In genomic region chr12:24739094-24739779, GRCh38 we compare ENCODE assay signal across 22 cellular contexts.
DNase-seq lines count a peak whose midpoint lies in the region; ATAC-seq, FAIRE-seq and TF ChIP-seq lines count a peak whose summit lies in the region.
"Had no signal": no experiment of that assay in that cellular context is flagged by ENCODE, and none has a peak within 500 bp of the region (broad histone marks: within the 10 kb centered on the region; RNA-seq: fewer than 3 reads in every experiment).

No MANE protein-coding gene starts in this region.

- H3K4me1 ChIP-seq in kidney (ENCODE audit: control insufficient read depth in 1 of 2, insufficient read depth in 1 of 2, low read depth in 1 of 2, low read length in 2 of 2) (no peaks in the 10 kb centered on the region), GM23338 (ENCODE audit: insufficient read depth) (peaks cover 4% of the 10 kb centered on the region; the same call in 1 of the 2 replicates)

- no peak overlapping the region for H2AFZ ChIP-seq in GM23338

- H3K27ac Mint-ChIP-seq in natural killer cell treated with Interleukin-12 subunit alpha and Interleukin-12 subunit beta and Interleukin-15 and Interleukin-18, amount 100 ng/mL, for 72 hours, result peak overlapping the region; percentile 27 to 82
- H3K27ac Mint-ChIP-seq in natural killer cell (no peak overlapping the region), GM23338 (no peak overlapping the region)
- H3K27ac Mint-ChIP-seq: B cell had no signal

- H3K27me3 Mint-ChIP-seq in natural killer cell treated with Interleukin-12 subunit alpha and Interleukin-12 subunit beta and Interleukin-15 and Interleukin-18, amount 100 ng/mL, for 72 hours, result no peaks in the 10 kb centered on the region
- H3K27me3 Mint-ChIP-seq in natural killer cell (ENCODE audit: low read depth in 2 of 2), result peaks cover 0 to 3% of the 10 kb centered on the region in 2 donors
- H3K27me3 Mint-ChIP-seq in GM23338 (ENCODE audit: insufficient read depth, low read depth, poor library complexity), result peaks cover 3% of the 10 kb centered on the region
- H3K27me3 Mint-ChIP-seq: B cell had no signal

- H3K27ac ChIP-seq in kidney (ENCODE audit: low read depth in 2 of 2, low read length in 2 of 2), result no peak overlapping the region
- H3K27ac ChIP-seq in GM23338 (ENCODE audit: low read depth), result no peak overlapping the region

- H3K9ac ChIP-seq in kidney (ENCODE audit: low read length in 2 of 2), result no peak overlapping the region

- no peaks in the 10 kb centered on the region for H3K9me3 ChIP-seq in kidney (ENCODE audit: control insufficient read depth in 1 of 2, low read length in 2 of 2)

- no peaks in the 10 kb centered on the region for H3K79me2 ChIP-seq in GM23338 (replicated peaks; ENCODE audit: insufficient read depth)

- no peak overlapping the region for H3K4me3 Mint-ChIP-seq in natural killer cell treated with Interleukin-12 subunit alpha and Interleukin-12 subunit beta and Interleukin-15 and Interleukin-18, amount 100 ng/mL, for 72 hours
- H3K4me3 Mint-ChIP-seq in natural killer cell (no peak overlapping the region), GM23338 (no peak overlapping the region)
- H3K4me3 Mint-ChIP-seq: CD14-positive monocyte had no signal

- peaks cover 10 to 33% of the 10 kb centered on the region in 2 donors for H3K4me1 Mint-ChIP-seq in natural killer cell treated with Interleukin-12 subunit alpha and Interleukin-12 subunit beta and Interleukin-15 and Interleukin-18, amount 100 ng/mL, for 72 hours (ENCODE audit: low read depth in 2 of 2)
- no peaks in the 10 kb centered on the region for H3K4me1 Mint-ChIP-seq in natural killer cell
- peaks cover 21% of the 10 kb centered on the region; the same call in 2 of the 3 replicates for H3K4me1 Mint-ChIP-seq in GM23338

- H3F3A ChIP-seq in GM23338 (replicated peaks; ENCODE audit: low read depth), result no peaks in the 10 kb centered on the region

- no peak for ATAC-seq in natural killer cell treated with Interleukin-12 subunit alpha and Interleukin-12 subunit beta and Interleukin-15 and Interleukin-18, amount 100 ng/mL, for 72 hours
- ATAC-seq in natural killer cell (no peak), HG03196 (IDR thresholded peaks at IDR 0.05; ENCODE audit: unreplicated experiment) (no peak), GM23338 (no peak), GM18868 (IDR thresholded peaks at IDR 0.05; ENCODE audit: unreplicated experiment) (no peak)

- FAIRE-seq in bronchial epithelial cell (lab: Jason Lieb, UNC), result no peak
- peak; percentile 25 for FAIRE-seq in kidney (lab: Jason Lieb, UNC)
- FAIRE-seq: A204.1, D721Med, GM18507 had no signal

- DNase-seq in natural killer cell treated with Interleukin-12 subunit alpha and Interleukin-12 subunit beta and Interleukin-15 and Interleukin-18, amount 100 ng/mL, for 72 hours (ENCODE audit: low spot score), result no peak
- DNase-seq in natural killer cell (no peak), bronchial epithelial cell (ENCODE audit: low read depth) (peak; percentile 63), kidney (no peak), dermis blood vessel endothelial cell (no peak), GM23338 (ENCODE audit: low spot score) (no peak)
- DNase-seq: DMS53, GDM1, KG1, NCI-H1092 treated with DMSO at 0.1 percent for 48 hours, NCI-H1436 treated with DMSO at 0.1 percent for 48 hours, NCI-H1930, NCI-H510A treated with DMSO at 0.1 percent for 48 hours, NCI-H748 treated with DMSO at 0.1 percent for 48 hours, SIG-M5 had no signal

- TF ChIP-seq CTCF in natural killer cell (IDR thresholded peaks at IDR 0.05) (no peak), bronchial epithelial cell (IDR thresholded peaks at IDR 0.05; ENCODE audit: insufficient read depth, low read length, severe bottlenecking) (no peak), kidney (IDR thresholded peaks at IDR 0.05; ENCODE audit: borderline replicate concordance, extremely low read depth, insufficient read depth) (no peak), GM23338 (conservative IDR thresholded peaks at IDR 0.05; ENCODE audit: low read depth in 2 of 2) (no peak)

- H3K36me3 Mint-ChIP-seq in natural killer cell treated with Interleukin-12 subunit alpha and Interleukin-12 subunit beta and Interleukin-15 and Interleukin-18, amount 100 ng/mL, for 72 hours, result no peaks in the 10 kb centered on the region
- H3K36me3 Mint-ChIP-seq in natural killer cell (no peaks in the 10 kb centered on the region), GM23338 (ENCODE audit: low read depth) (no peaks in the 10 kb centered on the region)
- H3K36me3 Mint-ChIP-seq: CD14-positive monocyte had no signal

- peaks cover 4% of the 10 kb centered on the region; the same call in 1 of the 2 replicates for H3K9me2 ChIP-seq in GM23338 (ENCODE audit: insufficient read depth)

- H3K4me2 ChIP-seq in GM23338, result no peak overlapping the region

- no peaks in the 10 kb centered on the region for H3K36me3 ChIP-seq in bronchial epithelial cell (ENCODE audit: control insufficient read depth, insufficient read depth, low read length)
- no peaks in the 10 kb centered on the region for H3K36me3 ChIP-seq in kidney (ENCODE audit: control insufficient read depth in 1 of 2, insufficient read depth in 2 of 2, low read length in 2 of 2)
- H3K36me3 ChIP-seq in GM23338 (ENCODE audit: insufficient read depth), result no peaks in the 10 kb centered on the region

- H3K9me3 Mint-ChIP-seq in natural killer cell treated with Interleukin-12 subunit alpha and Interleukin-12 subunit beta and Interleukin-15 and Interleukin-18, amount 100 ng/mL, for 72 hours, result no peaks in the 10 kb centered on the region
- H3K9me3 Mint-ChIP-seq in natural killer cell (no peaks in the 10 kb centered on the region), GM23338 (no peaks in the 10 kb centered on the region)

- no peak overlapping the region for H3K4me3 ChIP-seq in bronchial epithelial cell (ENCODE audit: low read depth, low read length)
- H3K4me3 ChIP-seq in kidney (ENCODE audit: low read length in 2 of 2), result no peak overlapping the region
- no peak overlapping the region for H3K4me3 ChIP-seq in GM23338

- H3K27me3 ChIP-seq in bronchial epithelial cell (ENCODE audit: control insufficient read depth, insufficient read depth, low read length) (no peaks in the 10 kb centered on the region), GM23338 (ENCODE audit: insufficient read depth) (no peaks in the 10 kb centered on the region)

- no peaks in the 10 kb centered on the region for H4K20me1 ChIP-seq in GM23338 (replicated peaks; ENCODE audit: insufficient read depth)

- intact Hi-C loops in natural killer cell (cut with micrococcal nuclease), result no loop called here
- intact Hi-C loops in kidney (cut with DNase I), result no loop called here

TF ChIP-seq in GM23338, 12 proteins besides CTCF, POLR2A, EP300 and RAD21 (continues in another document):
- TF ChIP-seq ZNF462 (CRISPR knock-in tag; IDR thresholded peaks at IDR 0.05) (no peak), CREB1 (CRISPR knock-in tag; IDR thresholded peaks at IDR 0.05; ENCODE audit: low read depth) (no peak)

Comparison
In these comparisons a context has a peak if more than half of its experiments do, and no peak if none do; other contexts are left out.
1. H3K27ac Mint-ChIP-seq: peak in natural killer cell treated with Interleukin-12 subunit alpha and Interleukin-12 subunit beta and Interleukin-15 and Interleukin-18, amount 100 ng/mL, for 72 hours (2 of 2); none in natural killer cell (0 of 2) and GM23338 (single experiment).